ENCODE assay signal across 25 cellular contexts in the genomic region with DNA sequence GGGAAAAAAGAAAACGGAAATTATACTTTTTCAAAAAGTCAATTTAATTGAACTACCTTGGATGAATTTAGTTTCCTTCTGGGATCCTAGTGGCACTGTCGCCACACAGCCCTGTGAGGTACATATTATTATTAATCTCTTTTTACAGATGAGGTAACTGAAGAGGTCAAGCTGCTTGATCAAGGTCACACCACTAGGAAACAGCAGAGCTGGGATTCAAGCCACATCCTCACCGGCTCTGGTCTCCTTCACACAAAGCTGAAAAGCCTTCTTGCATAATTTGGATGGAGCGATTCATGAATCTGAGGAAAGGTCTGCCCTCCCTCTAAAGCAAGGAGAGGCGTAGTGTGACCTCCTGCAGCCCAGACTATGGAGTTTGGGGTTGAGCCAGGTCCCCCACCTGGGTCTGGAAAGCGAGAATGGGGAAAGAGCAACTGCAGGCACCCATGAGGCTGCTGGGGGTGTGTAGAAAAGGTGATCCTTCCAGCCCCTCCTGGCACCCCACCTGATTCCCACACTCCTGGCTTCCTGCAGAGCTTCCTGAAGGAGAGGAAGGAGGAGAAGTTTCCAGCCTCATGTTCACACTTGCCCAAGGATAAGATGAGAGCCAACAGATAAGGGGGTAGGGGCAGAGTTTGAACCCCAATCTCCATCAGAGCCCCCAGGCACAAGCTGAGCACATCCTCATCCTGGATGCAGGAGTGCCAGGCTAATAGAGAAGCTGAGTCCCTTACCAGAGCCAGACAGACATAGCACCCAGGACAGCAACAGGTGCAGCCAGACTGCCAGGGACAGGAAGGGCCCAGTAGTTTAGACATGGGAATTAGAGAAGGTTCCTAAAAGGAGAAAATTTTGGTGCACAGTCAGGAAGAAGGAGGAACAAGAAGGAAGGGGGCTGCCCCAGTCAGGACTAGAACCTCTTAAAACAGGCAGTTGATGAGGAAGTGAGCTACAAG. TPM values are rescaled to one million over a fixed set of nuclear protein-coding genes. Genes with fewer than 3 reads are reported as not detected.
A peak's percentile ranks its signal among the peaks of the same experiment; 100 is the strongest.
DNase-seq lines count a peak whose midpoint lies in the region; ATAC-seq, FAIRE-seq and TF ChIP-seq lines count a peak whose summit lies in the region.
"Had no signal": no experiment of that assay in that cellular context is flagged by ENCODE, and none has a peak within 500 bp of the region (broad histone marks: within the 10 kb centered on the region; RNA-seq: fewer than 3 reads in every experiment).

No MANE protein-coding gene starts in this region.

- no peak overlapping the region for H3K4me2 ChIP-seq in endothelial cell of umbilical vein (ENCODE audit: insufficient read depth, low read length)
- H3K4me2 ChIP-seq in smooth muscle cell, result peak overlapping the region; percentile 42

- H3K4me1 Mint-ChIP-seq in activated T-cell treated with anti-CD3 and anti-CD28 coated beads, Interleukin-2, amount 50 U/mL, for 24 hours (ENCODE audit: low read depth), result peaks cover 46% of the 10 kb centered on the region
- H3K4me1 Mint-ChIP-seq in effector memory CD8-positive, alpha-beta T cell (ENCODE audit: low read depth in 2 of 2), result peaks cover 16 to 18% of the 10 kb centered on the region in 2 donors

- TF ChIP-seq CTCF in endothelial cell of umbilical vein (IDR thresholded peaks at IDR 0.05; ENCODE audit: extremely low read depth in 1 of 2, insufficient read depth in 1 of 2, low read depth in 1 of 2, low read length in 2 of 2) (no peak), smooth muscle cell (IDR thresholded peaks at IDR 0.05; ENCODE audit: borderline replicate concordance, insufficient read depth, poor library complexity, severe bottlenecking) (no peak), lower leg skin (IDR thresholded peaks at IDR 0.05) (no peak)

- H2AFZ ChIP-seq in endothelial cell of umbilical vein (ENCODE audit: low read depth, low read length), result no peak overlapping the region
- no peak overlapping the region for H2AFZ ChIP-seq in smooth muscle cell (ENCODE audit: low read depth)

- intact Hi-C loops in endothelial cell of umbilical vein (cut with micrococcal nuclease) (no loop called here), lower leg skin (cut with DNase I; ENCODE audit: low total_unique reads) (no loop called here)

- peaks cover 4% of the 10 kb centered on the region for H3K4me1 ChIP-seq in endothelial cell of umbilical vein (ENCODE audit: control insufficient read depth, extremely low read depth, insufficient read depth, low read length)
- peaks cover 16% of the 10 kb centered on the region for H3K4me1 ChIP-seq in smooth muscle cell (ENCODE audit: low read depth)
- H3K4me1 ChIP-seq: right lobe of liver, vagina had no signal

- H3K27ac Mint-ChIP-seq in activated T-cell treated with anti-CD3 and anti-CD28 coated beads, Interleukin-2, amount 50 U/mL, for 24 hours, result peak overlapping the region; percentile 55
- H3K27ac Mint-ChIP-seq in effector memory CD8-positive, alpha-beta T cell, result peak overlapping the region in 1 of 2 donors; percentile 93
- H3K27ac Mint-ChIP-seq: mesothelial cell of epicardium had no signal

- FAIRE-seq in endothelial cell of umbilical vein (lab: Jason Lieb, UNC), result peak; percentile 4
- FAIRE-seq: endometrium, frontal cortex had no signal

- no peaks in the 10 kb centered on the region for H4K20me1 ChIP-seq in endothelial cell of umbilical vein (replicated peaks; ENCODE audit: control insufficient read depth, extremely low read depth, insufficient read depth, low read length)
- no peaks in the 10 kb centered on the region for H4K20me1 ChIP-seq in smooth muscle cell (ENCODE audit: low read depth)

- dilution Hi-C loops in endothelial cell of umbilical vein (cut with MboI; ENCODE audit: extremely low pct_ligation_motif_present, low sequenced_read_pairs), result no loop called here

- BruUV-seq in endothelial cell of umbilical vein (replicated peaks; lab: Mats Ljungman, UMichigan), result no TSS peak

- H3K27ac ChIP-seq in endothelial cell of umbilical vein (ENCODE audit: insufficient read depth, low read depth, low read length) (no peak overlapping the region), smooth muscle cell (ENCODE audit: low read depth) (peak overlapping the region; percentile 97)
- H3K27ac ChIP-seq: right lobe of liver, vagina had no signal

- H3K36me3 Mint-ChIP-seq in activated T-cell treated with anti-CD3 and anti-CD28 coated beads, Interleukin-2, amount 50 U/mL, for 24 hours (ENCODE audit: low read depth), result no peaks in the 10 kb centered on the region
- H3K36me3 Mint-ChIP-seq in effector memory CD8-positive, alpha-beta T cell (ENCODE audit: insufficient read depth), result no peaks in the 10 kb centered on the region
- H3K36me3 Mint-ChIP-seq: CD8-positive, alpha-beta memory T cell; mesothelial cell of epicardium had no signal

- H3K9me1 ChIP-seq in endothelial cell of umbilical vein (replicated peaks; ENCODE audit: control insufficient read depth, extremely low read depth, insufficient read depth, low read length), result no peaks in the 10 kb centered on the region

- WGBS in smooth muscle cell (ENCODE audit: low lambda C conversion rate), result 54% methylated on average over 6 of the region's 6 CpGs
- WGBS in lower leg skin, 2 donors, result 89 to 91% methylated on average over 6 of the region's 6 CpGs

- no peaks in the 10 kb centered on the region for H3K9me3 ChIP-seq in endothelial cell of umbilical vein (replicated peaks; ENCODE audit: control insufficient read depth, insufficient read depth, low read length)
- H3K9me3 ChIP-seq in smooth muscle cell (replicated peaks; ENCODE audit: low read depth), result no peaks in the 10 kb centered on the region
- H3K9me3 ChIP-seq: right lobe of liver, vagina had no signal

- no peak overlapping the region for H3K4me3 Mint-ChIP-seq in activated T-cell treated with anti-CD3 and anti-CD28 coated beads, Interleukin-2, amount 50 U/mL, for 24 hours
- peak overlapping the region in 1 of 2 donors; percentile 54 for H3K4me3 Mint-ChIP-seq in effector memory CD8-positive, alpha-beta T cell
- H3K4me3 Mint-ChIP-seq: mesothelial cell of epicardium had no signal

- peaks cover 4% of the 10 kb centered on the region for H3F3A ChIP-seq in smooth muscle cell (ENCODE audit: low read depth)

- H3K4me3 ChIP-seq in endothelial cell of umbilical vein (replicated peaks in 1 of 3; ENCODE audit: insufficient read depth in 1 of 3, low read depth in 1 of 3, low read length in 3 of 3) (no peak overlapping the region), smooth muscle cell (no peak overlapping the region), lower leg skin (ENCODE audit: low read depth, poor library complexity, severe bottlenecking) (no peak overlapping the region)
- H3K4me3 ChIP-seq: right lobe of liver, vagina had no signal

- CTCF ChIA-PET in endothelial cell of umbilical vein (lab: Charles Lee), result interaction anchor here (2.3 kb wide), 1 partner anchor 28 kb away, joined by 10 read pairs; no protein-coding TSS in a partner anchor

- H3K79me2 ChIP-seq in endothelial cell of umbilical vein (ENCODE audit: control insufficient read depth, insufficient read depth, low read length) (no peaks in the 10 kb centered on the region), smooth muscle cell (ENCODE audit: low read depth) (no peaks in the 10 kb centered on the region)

- POLR2A ChIA-PET in endothelial cell of umbilical vein (lab: Charles Lee), result no interaction called here

- no peaks in the 10 kb centered on the region for H3K27me3 ChIP-seq in endothelial cell of umbilical vein (ENCODE audit: control insufficient read depth in 2 of 2, insufficient read depth in 2 of 2, low read length in 2 of 2)
- no peaks in the 10 kb centered on the region for H3K27me3 ChIP-seq in smooth muscle cell (ENCODE audit: low read depth)
- H3K27me3 ChIP-seq: right lobe of liver, vagina had no signal

- DNase-seq in activated T-cell treated with anti-CD3 and anti-CD28 coated beads, Interleukin-2, amount 50 U/mL, for 24 hours, result no peak
- no peak for DNase-seq in activated T-cell treated with anti-CD3 and anti-CD28 coated beads, Interleukin-2, amount 50 U/mL, for 48 hours
- peak; percentile 76 for DNase-seq in RPMI7951 (ENCODE audit: low read depth)
- DNase-seq in endothelial cell of umbilical vein (ENCODE audit: low read depth, low spot score), result no peak
- DNase-seq in smooth muscle cell (lab: John Stamatoyannopoulos, UW; ENCODE audit: unreplicated experiment), result no peak
- DNase-seq in lower leg skin (ENCODE audit: low spot score in 2 of 2), result no peak
- no peak for DNase-seq in effector memory CD8-positive, alpha-beta T cell
- no peak for DNase-seq in NCI-H1694 treated with DMSO at 0.1 percent for 48 hours (lab: John Stamatoyannopoulos, UW)
- DNase-seq: activated T-cell treated with anti-CD3 and anti-CD28 coated beads for 4 hours; DND-41; left colon; NCI-H2081 treated with DMSO at 0.1 percent for 48 hours; NCI-H526; right lobe of liver; stimulated activated CD4-positive, alpha-beta T cell treated with anti-CD3 and anti-CD28 coated beads, Interleukin-1b, Interleukin-23, amount 100 ng/mL, for 48 hours; substantia nigra had no signal

- no peak for TF ChIP-seq POLR2A in endothelial cell of umbilical vein (IDR thresholded peaks at IDR 0.05; ENCODE audit: low read depth, low read length)
- TF ChIP-seq POLR2A in lower leg skin (IDR thresholded peaks at IDR 0.05), result no peak

- H3K9ac ChIP-seq in endothelial cell of umbilical vein (replicated peaks; ENCODE audit: extremely low read depth, insufficient read depth, low read length), result no peak overlapping the region
- H3K9ac ChIP-seq in smooth muscle cell (ENCODE audit: low read depth), result peak overlapping the region; percentile 20

- no peaks in the 10 kb centered on the region for H3K9me3 Mint-ChIP-seq in activated T-cell treated with anti-CD3 and anti-CD28 coated beads, Interleukin-2, amount 50 U/mL, for 24 hours
- H3K9me3 Mint-ChIP-seq in effector memory CD8-positive, alpha-beta T cell, result no peaks in the 10 kb centered on the region
- H3K9me3 Mint-ChIP-seq: activated CD4-positive, alpha-beta T cell treated with anti-CD3 and anti-CD28 coated beads, Interleukin-2, amount 10 ng/mL, durations not matched to agents 24 days and 14 days; CD8-positive, alpha-beta memory T cell; mesothelial cell of epicardium had no signal

- H3K27me3 Mint-ChIP-seq in activated T-cell treated with anti-CD3 and anti-CD28 coated beads, Interleukin-2, amount 50 U/mL, for 24 hours, result no peaks in the 10 kb centered on the region
- H3K27me3 Mint-ChIP-seq in effector memory CD8-positive, alpha-beta T cell, result peaks cover 0 to 60% of the 10 kb centered on the region in 2 donors

- no peaks in the 10 kb centered on the region for H3K36me3 ChIP-seq in endothelial cell of umbilical vein (ENCODE audit: control insufficient read depth in 2 of 2, extremely low read depth in 1 of 2, insufficient read depth in 2 of 2, low read length in 2 of 2)
- H3K36me3 ChIP-seq in smooth muscle cell (ENCODE audit: low read depth), result no peaks in the 10 kb centered on the region
- H3K36me3 ChIP-seq: right lobe of liver, vagina had no signal

- no peak for ATAC-seq in effector memory CD8-positive, alpha-beta T cell (replicated peaks)
- ATAC-seq: left colon, right lobe of liver had no signal

RNA-seq across cellular contexts. Expression of a gene that starts 3.9 kb away (rescaled TPM):
- total RNA-seq in RPMI7951 (2014; rRNA removed; shearing (Covaris generic)), result 3.3 and 4.8 TPM in 2 replicates
- total RNA-seq in endothelial cell of umbilical vein (not detected in 2 replicates), smooth muscle cell (0.85 and 3.4 TPM in 2 replicates), lower leg skin (100 to 1,000 TPM in 2 of 4 donors, 10 to 100 TPM in 1, 1 to 10 TPM in 1; 8.5 to 259 (median 78.2) TPM)
- polyA plus RNA-seq in endothelial cell of umbilical vein (not detected in 2 replicates), smooth muscle cell (4.1 and 5.5 TPM in 2 replicates)
- not detected in 2 replicates for polyA plus RNA-seq in endothelial cell of umbilical vein (2011; cell fraction: cytosol; rRNA removed)
- polyA plus RNA-seq in endothelial cell of umbilical vein (2011; cell fraction: nucleus; rRNA removed), result not detected in 2 replicates
- polyA plus RNA-seq in endothelial cell of umbilical vein (2012), result not detected in 2 replicates
- polyA minus RNA-seq in endothelial cell of umbilical vein, result not detected in 2 replicates
- not detected for polyA minus RNA-seq in endothelial cell of umbilical vein (2011; cell fraction: cytosol; rRNA and poly(A)+ RNA removed)
- not detected in 2 replicates for polyA minus RNA-seq in endothelial cell of umbilical vein (2011; cell fraction: nucleus; rRNA and poly(A)+ RNA removed)
- total RNA-seq: A673; activated CD4-positive, alpha-beta T cell treated with anti-CD3 and anti-CD28 coated beads, Interleukin-2, amount 10 ng/mL, durations not matched to agents 24 days and 14 days; CD8-positive, alpha-beta memory T cell; frontal cortex; left colon; mesothelial cell of epicardium; right lobe of liver; SK-MEL-5 had no signal
- polyA plus RNA-seq: CD8-positive, alpha-beta memory T cell had no signal

RNA-seq across cellular contexts. Expression of a gene that starts 10.7 kb away (rescaled TPM):
- 0.20 and 0.36 TPM in 2 replicates for total RNA-seq in RPMI7951 (2014; rRNA removed; shearing (Covaris generic))
- not detected in 2 replicates for total RNA-seq in endothelial cell of umbilical vein
- not detected in 2 replicates for polyA plus RNA-seq in endothelial cell of umbilical vein
- not detected in 2 replicates for polyA plus RNA-seq in endothelial cell of umbilical vein (2011; cell fraction: cytosol; rRNA removed)
- polyA plus RNA-seq in endothelial cell of umbilical vein (2011; cell fraction: nucleus; rRNA removed), result 0.34 TPM in 1 of 2 replicates, not detected in the other
- not detected in 2 replicates for polyA plus RNA-seq in endothelial cell of umbilical vein (2012)
- not detected in 2 replicates for polyA minus RNA-seq in endothelial cell of umbilical vein
- not detected for polyA minus RNA-seq in endothelial cell of umbilical vein (2011; cell fraction: cytosol; rRNA and poly(A)+ RNA removed)
- not detected in 2 replicates for polyA minus RNA-seq in endothelial cell of umbilical vein (2011; cell fraction: nucleus; rRNA and poly(A)+ RNA removed)
- total RNA-seq in smooth muscle cell, result 1.2 and 2.7 TPM in 2 replicates
- polyA plus RNA-seq in smooth muscle cell, result 1.6 TPM in 1 of 2 replicates, not detected in the other
- total RNA-seq in lower leg skin, result 100 to 1,000 TPM; 114 to 250 (median 183) TPM
- total RNA-seq: A673; activated CD4-positive, alpha-beta T cell treated with anti-CD3 and anti-CD28 coated beads, Interleukin-2, amount 10 ng/mL, durations not matched to agents 24 days and 14 days; CD8-positive, alpha-beta memory T cell; frontal cortex; left colon; mesothelial cell of epicardium; right lobe of liver had no signal
- polyA plus RNA-seq: CD8-positive, alpha-beta memory T cell had no signal

RNA-seq across cellular contexts. Expression of a gene that starts 24.1 kb away (rescaled TPM):
- not detected in 2 replicates for total RNA-seq in RPMI7951 (2014; rRNA removed; shearing (Covaris generic))
- total RNA-seq in endothelial cell of umbilical vein (not detected in 2 replicates), smooth muscle cell (0.45 TPM in 1 of 2 replicates, not detected in the other), lower leg skin (1 to 10 TPM in 1 of 4 donors, under 1 TPM in 2, not detected in 1; 0.51 to 1.1 (median 0.83) TPM)
- polyA plus RNA-seq in endothelial cell of umbilical vein (not detected in 2 replicates), smooth muscle cell (not detected in 2 replicates)
- polyA plus RNA-seq in endothelial cell of umbilical vein (2011; cell fraction: cytosol; rRNA removed), result not detected in 2 replicates
- polyA plus RNA-seq in endothelial cell of umbilical vein (2011; cell fraction: nucleus; rRNA removed), result not detected in 2 replicates
- not detected in 2 replicates for polyA plus RNA-seq in endothelial cell of umbilical vein (2012)
- polyA minus RNA-seq in endothelial cell of umbilical vein, result not detected in 2 replicates
- polyA minus RNA-seq in endothelial cell of umbilical vein (2011; cell fraction: cytosol; rRNA and poly(A)+ RNA removed), result not detected
- polyA minus RNA-seq in endothelial cell of umbilical vein (2011; cell fraction: nucleus; rRNA and poly(A)+ RNA removed), result not detected in 2 replicates
- total RNA-seq: A673; activated CD4-positive, alpha-beta T cell treated with anti-CD3 and anti-CD28 coated beads, Interleukin-2, amount 10 ng/mL, durations not matched to agents 24 days and 14 days; CD8-positive, alpha-beta memory T cell; frontal cortex; left colon; right lobe of liver; SK-MEL-5 had no signal
- polyA plus RNA-seq: CD8-positive, alpha-beta memory T cell had no signal

RNA-seq across cellular contexts. Expression of a gene that starts 42.1 kb away (rescaled TPM):
- 0.12 TPM in 1 of 2 replicates, not detected in the other for total RNA-seq in RPMI7951 (2014; rRNA removed; shearing (Covaris generic))
- not detected in 2 replicates for total RNA-seq in endothelial cell of umbilical vein
- not detected in 2 replicates for polyA plus RNA-seq in endothelial cell of umbilical vein
- not detected in 2 replicates for polyA plus RNA-seq in endothelial cell of umbilical vein (2011; cell fraction: cytosol; rRNA removed)
- not detected in 2 replicates for polyA plus RNA-seq in endothelial cell of umbilical vein (2011; cell fraction: nucleus; rRNA removed)
- polyA plus RNA-seq in endothelial cell of umbilical vein (2012), result not detected in 2 replicates
- not detected in 2 replicates for polyA minus RNA-seq in endothelial cell of umbilical vein
- not detected for polyA minus RNA-seq in endothelial cell of umbilical vein (2011; cell fraction: cytosol; rRNA and poly(A)+ RNA removed)
- not detected in 2 replicates for polyA minus RNA-seq in endothelial cell of umbilical vein (2011; cell fraction: nucleus; rRNA and poly(A)+ RNA removed)
- not detected in 2 replicates for total RNA-seq in smooth muscle cell
- polyA plus RNA-seq in smooth muscle cell, result not detected in 2 replicates
- not detected for total RNA-seq in lower leg skin
- total RNA-seq: A673; CD8-positive, alpha-beta memory T cell; frontal cortex; left colon; right lobe of liver; SK-MEL-5; vagina had no signal
- polyA plus RNA-seq: adipose tissue; CD8-positive, alpha-beta memory T cell had no signal

Comparison
In these comparisons a context has a peak if more than half of its experiments do, and no peak if none do; other contexts are left out.
1. RNA of a gene that starts 10.7 kb away (total RNA-seq): 114 to 250 TPM in lower leg skin; 1.2 to 2.7 TPM in smooth muscle cell, 0.20 to 0.36 TPM in RPMI7951 and not detected in endothelial cell of umbilical vein; every median in the first group is over 10 times any median in the second.